Comparison of ENCODE assay signal across 8 cellular contexts in genomic region chrX:52262195-52262546, GRCh38.
DNase-seq lines count a peak whose midpoint lies in the region; ATAC-seq and TF ChIP-seq lines count a peak whose summit lies in the region.

No MANE protein-coding gene starts in this region.

- H3K27ac ChIP-seq in Panc1 (ENCODE audit: low read length) (peak overlapping the region; percentile 72), esophagus (ENCODE audit: low read depth in 2 of 2, low read length in 1 of 2) (peak overlapping the region; percentile 84 to 87), parathyroid adenoma (peak overlapping the region; percentile 96)

- peak overlapping the region; percentile 53 for H3K9ac ChIP-seq in parathyroid adenoma

- ATAC-seq in GM21528 (IDR thresholded peaks at IDR 0.05; ENCODE audit: low FRiP score, unreplicated experiment) (peak; percentile 3), Panc1 (no peak), HG02798 (IDR thresholded peaks at IDR 0.05; ENCODE audit: poor library complexity, unreplicated experiment) (no peak)

- H3K9me3 ChIP-seq in Panc1 (ENCODE audit: control insufficient read depth, insufficient read depth, low read depth, low read length) (no peaks in the 10 kb centered on the region), esophagus (ENCODE audit: control insufficient read depth in 2 of 2, insufficient read depth in 1 of 2, low read depth in 1 of 2, low read length in 1 of 2) (no peaks in the 10 kb centered on the region), parathyroid adenoma (ENCODE audit: control insufficient read depth, low read length) (no peaks in the 10 kb centered on the region)

- no TSS peak for BruUV-seq in Panc1 (replicated peaks; lab: Mats Ljungman, UMichigan)

- TF ChIP-seq CTCF in Panc1 (IDR thresholded peaks at IDR 0.05) (no peak), parathyroid adenoma (IDR thresholded peaks at IDR 0.05) (no peak)

- H3K4me2 ChIP-seq in parathyroid adenoma (ENCODE audit: low read length): peak overlapping the region; percentile 69

- CTCF ChIA-PET in Panc1 (lab: Charles Lee): interaction anchor here (0.7 kb wide), 1 partner anchor 774 kb away, joined by 3 read pairs; no protein-coding TSS in a partner anchor

- POLR2A ChIA-PET in Panc1 (lab: Charles Lee): no interaction called here

- H3K4me1 ChIP-seq in Panc1 (ENCODE audit: control insufficient read depth, insufficient read depth, low read length) (peaks cover 6% of the 10 kb centered on the region; the same call in 1 of the 2 replicates), esophagus (ENCODE audit: control insufficient read depth in 2 of 2, insufficient read depth in 2 of 2, low read length in 1 of 2) (no peaks in the 10 kb centered on the region), parathyroid adenoma (peaks cover 4% of the 10 kb centered on the region)

- H3K27me3 ChIP-seq in Panc1 (ENCODE audit: control insufficient read depth, insufficient read depth, low read length): no peaks in the 10 kb centered on the region
- H3K27me3 ChIP-seq in esophagus (ENCODE audit: control insufficient read depth in 1 of 2, insufficient read depth in 2 of 2, low read length in 2 of 2): peaks cover 0 to 5% of the 10 kb centered on the region in 2 donors
- H3K27me3 ChIP-seq in parathyroid adenoma (ENCODE audit: control insufficient read depth, insufficient read depth, low read length): no peaks in the 10 kb centered on the region

- H3K4me3 ChIP-seq in Panc1 (ENCODE audit: low read depth in 2 of 2, low read length in 2 of 2): peak overlapping the region; percentile 58 to 64
- peak overlapping the region; percentile 44 to 58 for H3K4me3 ChIP-seq in esophagus (ENCODE audit: low read depth in 1 of 2, low read length in 2 of 2)
- H3K4me3 ChIP-seq in parathyroid adenoma (ENCODE audit: low read depth, low read length): peak overlapping the region; percentile 64

- H2AFZ ChIP-seq in parathyroid adenoma: peak overlapping the region; percentile 94

- intact Hi-C loops in Panc1 (cut with micrococcal nuclease; ENCODE audit: unreplicated experiment): no loop called here

- no peaks in the 10 kb centered on the region for H3K79me2 ChIP-seq in parathyroid adenoma

- H3K36me3 ChIP-seq in Panc1 (ENCODE audit: control insufficient read depth, insufficient read depth, low read length) (no peaks in the 10 kb centered on the region), esophagus (ENCODE audit: control insufficient read depth in 2 of 2, insufficient read depth in 2 of 2, low read length in 1 of 2) (no peaks in the 10 kb centered on the region), parathyroid adenoma (ENCODE audit: control insufficient read depth, insufficient read depth, low read length) (no peaks in the 10 kb centered on the region)

- DNase-seq in Panc1 (ENCODE audit: low read depth, low spot score) (no peak), SHP77 treated with DMSO at 0.1 percent for 48 hours (lab: John Stamatoyannopoulos, UW) (no peak), NCI-H748 treated with DMSO at 0.1 percent for 48 hours (lab: John Stamatoyannopoulos, UW) (no peak)
- DNase-seq in stimulated activated CD4-positive, alpha-beta T cell treated with anti-CD3 and anti-CD28 coated beads, Interleukin-4, amount 100 ng/mL, for 1 hour: no peak

- in situ Hi-C loops in Panc1 (cut with HindIII; ENCODE audit: low pct_unique_long_range_greater_than_20kb, low sequenced_read_pairs): no loop called here

- 11 to 15% methylated on average over 19 of the region's 19 CpGs for WGBS in esophagus, 2 donors
